Comparison of ENCODE assay signal across 15 cellular contexts in genomic region chr3:122776675-122777074, GRCh38. TPM values are rescaled to one million over a fixed set of nuclear protein-coding genes. Genes with fewer than 3 reads are reported as not detected.
DNase-seq lines count a peak whose midpoint lies in the region; ATAC-seq and TF ChIP-seq lines count a peak whose summit lies in the region.
"Had no signal": no experiment of that assay in that cellular context is flagged by ENCODE, and none has a peak within 500 bp of the region (broad histone marks: within the 10 kb centered on the region; RNA-seq: fewer than 3 reads in every experiment).

No MANE protein-coding gene starts in this region.

- H3K27me3 ChIP-seq in GM23338 (ENCODE audit: insufficient read depth): no peaks in the 10 kb centered on the region
- H3K27me3 ChIP-seq in OCI-LY3 (ENCODE audit: low read depth, low read length): no peaks in the 10 kb centered on the region
- H3K27me3 ChIP-seq: BLaER1 had no signal

- H3K9me3 ChIP-seq in OCI-LY3 (ENCODE audit: insufficient read depth, low read length): no peaks in the 10 kb centered on the region
- H3K9me3 ChIP-seq: Caco-2 had no signal

- no peak overlapping the region for H3K4me2 ChIP-seq in GM23338
- H3K4me2 ChIP-seq in OCI-LY3 (ENCODE audit: low read length): peak overlapping the region; percentile 53
- H3K4me2 ChIP-seq: BLaER1 had no signal

- no peaks in the 10 kb centered on the region for H3K9me2 ChIP-seq in GM23338 (ENCODE audit: insufficient read depth)

- no peak overlapping the region for H3K4me3 Mint-ChIP-seq in GM23338
- no peak overlapping the region for H3K4me3 Mint-ChIP-seq in dendritic cell treated with granulocyte-macrophage colony-stimulating factor and Interleukin-4, amounts not matched to agents 40 ng/mL and 50 ng/mL, for 4 days
- H3K4me3 Mint-ChIP-seq: CD8-positive, alpha-beta memory T cell had no signal

- H4K20me1 ChIP-seq in GM23338 (replicated peaks; ENCODE audit: insufficient read depth) (no peaks in the 10 kb centered on the region), OCI-LY3 (ENCODE audit: insufficient read depth, low read length) (no peaks in the 10 kb centered on the region)
- H4K20me1 ChIP-seq: BLaER1 had no signal

- H3K27ac ChIP-seq in GM23338 (ENCODE audit: low read depth): no peak overlapping the region
- peak overlapping the region; percentile 36; the same call in 1 of the 2 replicates for H3K27ac ChIP-seq in OCI-LY3 (ENCODE audit: low read length)
- H3K27ac ChIP-seq: BLaER1, HL-60 had no signal

- peaks cover 1% of the 10 kb centered on the region; the same call in 1 of the 2 replicates for H3K36me3 ChIP-seq in GM23338 (ENCODE audit: insufficient read depth)
- H3K36me3 ChIP-seq in OCI-LY3 (replicated peaks; ENCODE audit: low read depth, low read length): peaks cover 2% of the 10 kb centered on the region

- ATAC-seq in GM23338 (no peak), GM19463 (IDR thresholded peaks at IDR 0.05; ENCODE audit: unreplicated experiment) (no peak), left colon (no peak), HG02973 (IDR thresholded peaks at IDR 0.05; ENCODE audit: unreplicated experiment) (no peak)

- H3K4me1 ChIP-seq in GM23338 (ENCODE audit: insufficient read depth) (0 out of 2 replicates have a peak, but pooled peaks cover 3% of the 10 kb centered on the region), OCI-LY3 (ENCODE audit: low read length) (peaks cover 42% of the 10 kb centered on the region)
- H3K4me1 ChIP-seq: BLaER1 had no signal

- no peak for TF ChIP-seq CTCF in GM23338 (conservative IDR thresholded peaks at IDR 0.05; ENCODE audit: low read depth in 2 of 2)
- no peak for TF ChIP-seq CTCF in OCI-LY3 (IDR thresholded peaks at IDR 0.05; ENCODE audit: low read depth, low read length)

- intact Hi-C loops in dendritic cell treated with granulocyte-macrophage colony-stimulating factor and Interleukin-4, amounts not matched to agents 40 ng/mL and 50 ng/mL, for 4 days (cut with micrococcal nuclease): no loop called here
- intact Hi-C loops in left colon (cut with DNase I, micrococcal nuclease): no loop called here

- H3K36me3 Mint-ChIP-seq in GM23338 (ENCODE audit: low read depth): peaks cover 14% of the 10 kb centered on the region
- peaks cover 26% of the 10 kb centered on the region for H3K36me3 Mint-ChIP-seq in dendritic cell treated with granulocyte-macrophage colony-stimulating factor and Interleukin-4, amounts not matched to agents 40 ng/mL and 50 ng/mL, for 4 days (ENCODE audit: low read depth)

- peaks cover 11% of the 10 kb centered on the region; the same call in 2 of the 3 replicates for H3K4me1 Mint-ChIP-seq in GM23338
- H3K4me1 Mint-ChIP-seq in dendritic cell treated with granulocyte-macrophage colony-stimulating factor and Interleukin-4, amounts not matched to agents 40 ng/mL and 50 ng/mL, for 4 days (ENCODE audit: low read depth): peaks cover 23% of the 10 kb centered on the region
- H3K4me1 Mint-ChIP-seq: CD8-positive, alpha-beta memory T cell had no signal

- H3K4me3 ChIP-seq in GM23338: no peak overlapping the region
- H3K4me3 ChIP-seq in OCI-LY3 (ENCODE audit: low read length): peak overlapping the region; percentile 11
- H3K4me3 ChIP-seq: BLaER1 had no signal

- no peak overlapping the region for H2AFZ ChIP-seq in GM23338
- no peak overlapping the region for H2AFZ ChIP-seq in OCI-LY3 (ENCODE audit: low read depth, low read length)

- peak overlapping the region; percentile 10; the same call in 1 of the 2 replicates for H3K9ac ChIP-seq in OCI-LY3 (ENCODE audit: low read length)
- H3K9ac ChIP-seq: BLaER1 had no signal

- DNase-seq in GM23338 (ENCODE audit: low spot score): no peak
- no peak for DNase-seq in NCI-H1694 treated with DMSO at 0.1 percent for 48 hours (lab: John Stamatoyannopoulos, UW)
- no peak for DNase-seq in left colon
- DNase-seq: AML-193; Caco-2; CD8-positive, alpha-beta memory T cell; DMS53; GF-D8; HCEC 1CT had no signal

- H3K9me3 Mint-ChIP-seq in GM23338: peaks cover 12% of the 10 kb centered on the region
- no peaks in the 10 kb centered on the region for H3K9me3 Mint-ChIP-seq in dendritic cell treated with granulocyte-macrophage colony-stimulating factor and Interleukin-4, amounts not matched to agents 40 ng/mL and 50 ng/mL, for 4 days
- H3K9me3 Mint-ChIP-seq: CD8-positive, alpha-beta memory T cell had no signal

- peaks cover 4% of the 10 kb centered on the region for H3K27me3 Mint-ChIP-seq in GM23338 (ENCODE audit: insufficient read depth, low read depth, poor library complexity)
- no peaks in the 10 kb centered on the region for H3K27me3 Mint-ChIP-seq in dendritic cell treated with granulocyte-macrophage colony-stimulating factor and Interleukin-4, amounts not matched to agents 40 ng/mL and 50 ng/mL, for 4 days
- H3K27me3 Mint-ChIP-seq: CD8-positive, alpha-beta memory T cell had no signal

- H3K79me2 ChIP-seq in GM23338 (replicated peaks; ENCODE audit: insufficient read depth) (no peaks in the 10 kb centered on the region), OCI-LY3 (ENCODE audit: low read length) (no peaks in the 10 kb centered on the region)

- no peaks in the 10 kb centered on the region for H3F3A ChIP-seq in GM23338 (replicated peaks; ENCODE audit: low read depth)

- H3K27ac Mint-ChIP-seq in GM23338: 0 out of 2 replicates have a peak overlapping the region, but pooled peaks have one; percentile 44
- H3K27ac Mint-ChIP-seq in dendritic cell treated with granulocyte-macrophage colony-stimulating factor and Interleukin-4, amounts not matched to agents 40 ng/mL and 50 ng/mL, for 4 days: peak overlapping the region; percentile 60

TF ChIP-seq in GM23338, 12 proteins besides CTCF, POLR2A, EP300 and RAD21 (continues in another document):
- TF ChIP-seq CREB1 (CRISPR knock-in tag; IDR thresholded peaks at IDR 0.05; ENCODE audit: low read depth): no peak
- TF ChIP-seq STAT1 (IDR thresholded peaks at IDR 0.05; ENCODE audit: unreplicated experiment): no peak
- no peak for TF ChIP-seq ZNF462 (CRISPR knock-in tag; IDR thresholded peaks at IDR 0.05)
- TF ChIP-seq NANOG (IDR thresholded peaks at IDR 0.05; ENCODE audit: borderline replicate concordance): no peak

RNA-seq across cellular contexts. Expression of gene HSPBAP1, which starts 17.0 kb away (rescaled TPM):
- 6.7 and 8.0 TPM in 2 replicates for total RNA-seq in GM23338 (2014; rRNA removed; shearing (Covaris generic))
- 10.7 and 11.7 TPM in 2 replicates for polyA plus RNA-seq in GM23338 (2016; fragmentation: Nextera tagmentation; extraction: Ambion mirVana)
- total RNA-seq in left colon: 1 to 10 TPM; 6.3 to 8.5 TPM

RNA-seq across cellular contexts. Expression of gene SLC49A4, which starts 18.2 kb away (rescaled TPM):
- total RNA-seq in GM23338 (2014; rRNA removed; shearing (Covaris generic)): 13.0 and 16.8 TPM in 2 replicates
- 3.7 and 4.0 TPM in 2 replicates for polyA plus RNA-seq in GM23338 (2016; fragmentation: Nextera tagmentation; extraction: Ambion mirVana)
- 10 to 100 TPM; 21.7 to 29.9 TPM for total RNA-seq in left colon
